Comparison of ENCODE assay signal across 16 cellular contexts in genomic region chr3:127427169-127427655, GRCh38.
DNase-seq lines count a peak whose midpoint lies in the region; ATAC-seq, FAIRE-seq and TF ChIP-seq lines count a peak whose summit lies in the region.
"Had no signal": no experiment of that assay in that cellular context is flagged by ENCODE, and none has a peak within 500 bp of the region (broad histone marks: within the 10 kb centered on the region; RNA-seq: fewer than 3 reads in every experiment).

No MANE protein-coding gene starts in this region.

- no peak overlapping the region for H4K91ac ChIP-seq in IMR-90 (ENCODE audit: insufficient read depth, low read depth, low read length)

- no peak overlapping the region for H2BK15ac ChIP-seq in IMR-90 (ENCODE audit: low read depth, low read length)

- H3K79me1 ChIP-seq in IMR-90 (ENCODE audit: low read depth in 1 of 2, low read length in 2 of 2), result no peaks in the 10 kb centered on the region

- H3K4ac ChIP-seq in IMR-90 (ENCODE audit: low read depth, low read length), result no peak overlapping the region

- no peaks in the 10 kb centered on the region for H4K20me1 ChIP-seq in IMR-90 (ENCODE audit: insufficient read depth, low read length)

- H2AFZ ChIP-seq in IMR-90 (replicated peaks; ENCODE audit: low read length, poor library complexity), result peak overlapping the region; percentile 43
- H2AFZ ChIP-seq: GM23248 had no signal

- peaks cover 33% of the 10 kb centered on the region for H3K27me3 ChIP-seq in IMR-90 (ENCODE audit: control insufficient read depth, insufficient read depth, low read length)

- TF ChIP-seq CTCF in IMR-90 (conservative IDR thresholded peaks at IDR 0.05; ENCODE audit: low read depth, low read length), result no peak
- no peak for TF ChIP-seq CTCF in kidney (IDR thresholded peaks at IDR 0.05; ENCODE audit: borderline replicate concordance, extremely low read depth, insufficient read depth)
- no peak for TF ChIP-seq CTCF in osteocyte (IDR thresholded peaks at IDR 0.05)

- no peak overlapping the region for H3K14ac ChIP-seq in IMR-90 (replicated peaks; ENCODE audit: low read depth, low read length)

- POLR2A ChIA-PET in IMR-90 (lab: Charles Lee; ENCODE audit: unreplicated experiment), result no interaction called here

- H3K23ac ChIP-seq in IMR-90 (ENCODE audit: low read depth, low read length), result no peak overlapping the region

- intact Hi-C loops in IMR-90 (cut with micrococcal nuclease), result no loop called here
- intact Hi-C loops in kidney (cut with DNase I), result no loop called here

- no peak overlapping the region for H4K5ac ChIP-seq in IMR-90 (ENCODE audit: low read depth, low read length)

- H2AK5ac ChIP-seq in IMR-90 (ENCODE audit: low read depth, low read length), result no peak overlapping the region

- H3K4me1 ChIP-seq in IMR-90 (ENCODE audit: control insufficient read depth, insufficient read depth, low read length), result no peaks in the 10 kb centered on the region
- H3K4me1 ChIP-seq in kidney (ENCODE audit: control insufficient read depth in 1 of 2, insufficient read depth in 1 of 2, low read depth in 1 of 2, low read length in 2 of 2), result no peaks in the 10 kb centered on the region

- no peak for ATAC-seq in IMR-90 (ENCODE audit: low read depth)
- no peak for ATAC-seq in HG02981 (IDR thresholded peaks at IDR 0.05; ENCODE audit: unreplicated experiment)

- H3K9me3 ChIP-seq in IMR-90 (ENCODE audit: control insufficient read depth, insufficient read depth, low read length), result no peaks in the 10 kb centered on the region
- no peaks in the 10 kb centered on the region for H3K9me3 ChIP-seq in kidney (ENCODE audit: control insufficient read depth in 1 of 2, low read length in 2 of 2)

- no peak overlapping the region for H2BK120ac ChIP-seq in IMR-90 (ENCODE audit: low read depth, low read length)

- TF ChIP-seq POLR2A in IMR-90 (IDR thresholded peaks at IDR 0.05; ENCODE audit: low read depth, low read length), result no peak

- TF ChIP-seq RAD21 in IMR-90 (IDR thresholded peaks at IDR 0.05; ENCODE audit: low read length), result no peak

- peaks cover 65% of the 10 kb centered on the region for H3K27me3 Mint-ChIP-seq in osteocyte (ENCODE audit: unreplicated experiment)

- no peak overlapping the region for H3K4me2 ChIP-seq in IMR-90 (ENCODE audit: low read depth, low read length)

- H4K8ac ChIP-seq in IMR-90 (ENCODE audit: low read depth in 2 of 2, low read length in 2 of 2), result no peak overlapping the region

- dilution Hi-C loops in IMR-90 (cut with HindIII; ENCODE audit: low sequenced_read_pairs, unreplicated experiment), result no loop called here

- no peak overlapping the region for H2BK20ac ChIP-seq in IMR-90 (ENCODE audit: low read depth, low read length)

- H3K4me3 Mint-ChIP-seq in osteocyte (ENCODE audit: unreplicated experiment), result no peak overlapping the region

- H3K27ac ChIP-seq in IMR-90 (ENCODE audit: insufficient read depth, low read length) (no peak overlapping the region), kidney (ENCODE audit: low read depth in 2 of 2, low read length in 2 of 2) (no peak overlapping the region)
- H3K27ac ChIP-seq: C4-2B, GM23248 had no signal

- no peak overlapping the region for H3K18ac ChIP-seq in IMR-90 (ENCODE audit: low read depth, low read length)

- no TSS peak for BruUV-seq in IMR-90 (replicated peaks; lab: Mats Ljungman, UMichigan)

- CTCF ChIA-PET in IMR-90 (lab: Yijun Ruan, JAX), result no interaction called here

- no peak overlapping the region for H3K9ac ChIP-seq in IMR-90 (ENCODE audit: low read depth, low read length)
- H3K9ac ChIP-seq in kidney (ENCODE audit: low read length in 2 of 2), result no peak overlapping the region
- H3K9ac ChIP-seq: GM23248 had no signal

- DNase-seq in NCI-H82 (lab: John Stamatoyannopoulos, UW) (peak; percentile 51), NCI-H82 treated with DMSO at 0.1 percent for 48 hours (lab: John Stamatoyannopoulos, UW; ENCODE audit: unreplicated experiment) (no peak), IMR-90 (no peak), kidney (peak; percentile 39), osteocyte (ENCODE audit: extremely low spot score, unreplicated experiment) (peak; percentile 64), GM19240 (ENCODE audit: insufficient read length, low spot score) (no peak), glomerular visceral epithelial cell (ENCODE audit: extremely low spot score) (no peak)
- DNase-seq: 8988T, DMS79 treated with DMSO at 0.1 percent for 48 hours, GM23248, NCI-H1436 treated with DMSO at 0.1 percent for 48 hours, NCI-H2081 treated with DMSO at 0.1 percent for 48 hours had no signal

- H2BK5ac ChIP-seq in IMR-90 (ENCODE audit: low read depth, low read length, poor library complexity, severe bottlenecking), result no peak overlapping the region

- H3K9me3 Mint-ChIP-seq in osteocyte (ENCODE audit: unreplicated experiment), result no peaks in the 10 kb centered on the region

- no peak overlapping the region for H2AK9ac ChIP-seq in IMR-90 (replicated peaks; ENCODE audit: low read depth, low read length, poor library complexity)

- FAIRE-seq in kidney (lab: Jason Lieb, UNC), result no peak
- FAIRE-seq: G401.6, GM12892 had no signal

- H3K9me1 ChIP-seq in IMR-90 (ENCODE audit: insufficient read depth, low read length), result no peaks in the 10 kb centered on the region

- H3K4me1 Mint-ChIP-seq in osteocyte (ENCODE audit: unreplicated experiment), result no peaks in the 10 kb centered on the region

- WGBS in IMR-90 (ENCODE audit: extremely low coverage in 2 of 2, insufficient read length in 1 of 2), 2 experiments, result 40% methylated on average over 2 of the region's 6 CpGs; no CpG with 5 or more reads in 1 of the 2 experiments

- in situ Hi-C loops in IMR-90 (cut with MboI; ENCODE audit: low sequenced_read_pairs), result no loop called here

- no peak overlapping the region for H3K56ac ChIP-seq in IMR-90 (ENCODE audit: extremely low read depth, insufficient read depth, low read length)

- no peaks in the 10 kb centered on the region for H3K36me3 Mint-ChIP-seq in osteocyte (ENCODE audit: unreplicated experiment)

- no peak overlapping the region for H3K4me3 ChIP-seq in IMR-90 (ENCODE audit: insufficient read depth, low read depth, low read length)
- H3K4me3 ChIP-seq in kidney (ENCODE audit: low read length in 2 of 2), result no peak overlapping the region
- H3K4me3 ChIP-seq: GM23248 had no signal

- no peak overlapping the region for H3K27ac Mint-ChIP-seq in osteocyte (ENCODE audit: unreplicated experiment)

- H3K36me3 ChIP-seq in IMR-90 (ENCODE audit: control insufficient read depth, insufficient read depth, low read length), result no peaks in the 10 kb centered on the region
- H3K36me3 ChIP-seq in kidney (ENCODE audit: control insufficient read depth in 1 of 2, insufficient read depth in 2 of 2, low read length in 2 of 2), result no peaks in the 10 kb centered on the region

TF ChIP-seq in IMR-90, 13 proteins besides CTCF, POLR2A, EP300 and RAD21:
- TF ChIP-seq CHD1 (IDR thresholded peaks at IDR 0.05; ENCODE audit: low read depth, low read length) (no peak), USF2 (IDR thresholded peaks at IDR 0.05; ENCODE audit: low read depth, low read length) (no peak), MAFK (IDR thresholded peaks at IDR 0.05; ENCODE audit: low read depth, low read length) (no peak), MXI1 (IDR thresholded peaks at IDR 0.05; ENCODE audit: borderline replicate concordance, low read depth, low read length) (no peak), RCOR1 (IDR thresholded peaks at IDR 0.05; ENCODE audit: insufficient replicate concordance, low read length) (no peak), CEBPB (IDR thresholded peaks at IDR 0.05; ENCODE audit: low read depth, low read length) (no peak), BHLHE40 (IDR thresholded peaks at IDR 0.05; ENCODE audit: low read depth, low read length) (no peak), ELK1 (IDR thresholded peaks at IDR 0.05; ENCODE audit: borderline replicate concordance, low read depth, low read length) (no peak), MAZ (IDR thresholded peaks at IDR 0.05; ENCODE audit: borderline replicate concordance, low read depth, low read length) (no peak), SMC3 (IDR thresholded peaks at IDR 0.05; ENCODE audit: low read depth, low read length) (no peak), NFE2L2 (IDR thresholded peaks at IDR 0.05; ENCODE audit: low read depth, low read length) (no peak), RFX5 (IDR thresholded peaks at IDR 0.05; ENCODE audit: low read depth, low read length) (no peak), FOS (IDR thresholded peaks at IDR 0.05; ENCODE audit: low read depth, low read length) (no peak)

Comparison
In these comparisons a context has a peak if more than half of its experiments do, and no peak if none do; other contexts are left out.
1. DNase-seq: peak in NCI-H82 (single experiment), kidney (single experiment) and osteocyte (single experiment); none in NCI-H82 treated with DMSO at 0.1 percent for 48 hours (single experiment), IMR-90 (single experiment), GM19240 (single experiment) and glomerular visceral epithelial cell (single experiment).